In the genomic region with DNA sequence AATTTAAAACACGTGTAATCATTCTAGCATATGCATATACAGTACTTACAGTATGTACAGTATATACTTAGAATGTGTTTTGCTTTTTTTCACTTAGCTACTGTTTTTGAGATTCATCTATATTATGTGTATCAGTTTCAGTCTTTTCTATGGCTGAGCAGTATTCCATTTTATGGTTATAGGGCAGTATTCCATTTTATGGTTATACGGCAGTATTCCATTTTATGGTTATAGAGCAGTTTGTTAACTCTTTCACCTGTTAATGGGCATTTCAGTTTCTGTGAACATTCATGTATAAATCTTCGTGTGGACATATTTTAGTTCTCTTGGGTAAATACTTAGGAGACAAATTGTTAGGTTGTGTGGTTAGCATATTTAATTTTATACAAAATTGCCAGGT, we compare ENCODE assay signal across 27 cellular contexts.
"Had no signal": no experiment of that assay in that cellular context is flagged by ENCODE, and none has a peak within 500 bp of the region (broad histone marks: within the 10 kb centered on the region; RNA-seq: fewer than 3 reads in every experiment).

No MANE protein-coding gene starts in this region.

- H3K4me3 Mint-ChIP-seq: activated CD4-positive, alpha-beta memory T cell treated with anti-CD3 and anti-CD28 coated beads for 36 hours; activated CD4-positive, alpha-beta T cell treated with anti-CD3 and anti-CD28 coated beads for 36 hours; activated CD4-positive, alpha-beta T cell treated with anti-CD3 and anti-CD28 coated beads, Interleukin-2, amount 10 ng/mL, durations not matched to agents 24 days and 14 days; activated CD8-positive, alpha-beta memory T cell treated with anti-CD3 and anti-CD28 coated beads, Interleukin-2, amount 10 ng/mL, durations not matched to agents 7 days and 5 days; activated CD8-positive, alpha-beta T cell treated with anti-CD3 and anti-CD28 coated beads, Interleukin-2, amount 10 ng/mL, durations not matched to agents 7 days and 5 days; activated naive CD4-positive, alpha-beta T cell treated with anti-CD3 and anti-CD28 coated beads for 36 hours; activated naive CD4-positive, alpha-beta T cell treated with anti-CD3 and anti-CD28 coated beads, Interleukin-2, amount 50 U/mL, for 24 hours; activated naive CD8-positive, alpha-beta T cell treated with anti-CD3 and anti-CD28 coated beads for 36 hours; activated naive CD8-positive, alpha-beta T cell treated with anti-CD3 and anti-CD28 coated beads, Interleukin-2, amount 50 U/mL, for 24 hours; activated T-helper 17 cell treated with anti-CD3 and anti-CD28 coated beads, Interleukin-2, amount 50 U/mL, for 72 hours had no signal

- H3K27me3 Mint-ChIP-seq: activated CD4-positive, alpha-beta memory T cell treated with anti-CD3 and anti-CD28 coated beads for 36 hours; activated CD4-positive, alpha-beta T cell treated with anti-CD3 and anti-CD28 coated beads for 36 hours; activated CD4-positive, alpha-beta T cell treated with anti-CD3 and anti-CD28 coated beads, Interleukin-2, amount 10 ng/mL, durations not matched to agents 24 days and 14 days; activated CD8-positive, alpha-beta memory T cell treated with anti-CD3 and anti-CD28 coated beads, Interleukin-2, amount 10 ng/mL, durations not matched to agents 7 days and 5 days; activated naive CD4-positive, alpha-beta T cell treated with anti-CD3 and anti-CD28 coated beads, Interleukin-2, amount 50 U/mL, for 24 hours; activated naive CD8-positive, alpha-beta T cell treated with anti-CD3 and anti-CD28 coated beads for 36 hours; activated naive CD8-positive, alpha-beta T cell treated with anti-CD3 and anti-CD28 coated beads, Interleukin-2, amount 50 U/mL, for 24 hours; activated T-helper 17 cell treated with anti-CD3 and anti-CD28 coated beads, Interleukin-2, amount 50 U/mL, for 72 hours had no signal

- ATAC-seq: activated CD4-positive, alpha-beta T cell treated with anti-CD3 and anti-CD28 coated beads for 36 hours; activated CD8-positive, alpha-beta memory T cell treated with anti-CD3 and anti-CD28 coated beads, Interleukin-2, amount 10 ng/mL, durations not matched to agents 7 days and 5 days; activated CD8-positive, alpha-beta T cell treated with anti-CD3 and anti-CD28 coated beads, Interleukin-2, amount 10 ng/mL, durations not matched to agents 7 days and 5 days; activated naive CD8-positive, alpha-beta T cell treated with anti-CD3 and anti-CD28 coated beads, Interleukin-2, amount 50 U/mL, for 24 hours; activated T-helper 17 cell treated with anti-CD3 and anti-CD28 coated beads, Interleukin-2, amount 50 U/mL, for 72 hours; body of pancreas; esophagus mucosa had no signal

- H3K27ac Mint-ChIP-seq: activated CD4-positive, alpha-beta memory T cell treated with anti-CD3 and anti-CD28 coated beads for 36 hours; activated CD4-positive, alpha-beta T cell treated with anti-CD3 and anti-CD28 coated beads for 36 hours; activated CD4-positive, alpha-beta T cell treated with anti-CD3 and anti-CD28 coated beads, Interleukin-2, amount 10 ng/mL, durations not matched to agents 24 days and 14 days; activated CD8-positive, alpha-beta memory T cell treated with anti-CD3 and anti-CD28 coated beads, Interleukin-2, amount 10 ng/mL, durations not matched to agents 7 days and 5 days; activated CD8-positive, alpha-beta T cell treated with anti-CD3 and anti-CD28 coated beads, Interleukin-2, amount 10 ng/mL, durations not matched to agents 7 days and 5 days; activated naive CD4-positive, alpha-beta T cell treated with anti-CD3 and anti-CD28 coated beads for 36 hours; activated naive CD4-positive, alpha-beta T cell treated with anti-CD3 and anti-CD28 coated beads, Interleukin-2, amount 50 U/mL, for 24 hours; activated naive CD8-positive, alpha-beta T cell treated with anti-CD3 and anti-CD28 coated beads for 36 hours; activated naive CD8-positive, alpha-beta T cell treated with anti-CD3 and anti-CD28 coated beads, Interleukin-2, amount 50 U/mL, for 24 hours; activated T-helper 17 cell treated with anti-CD3 and anti-CD28 coated beads, Interleukin-2, amount 50 U/mL, for 72 hours had no signal

- H3K4me1 Mint-ChIP-seq: activated naive CD4-positive, alpha-beta T cell treated with anti-CD3 and anti-CD28 coated beads, Interleukin-2, amount 50 U/mL, for 24 hours; activated T-helper 17 cell treated with anti-CD3 and anti-CD28 coated beads, Interleukin-2, amount 50 U/mL, for 72 hours had no signal

- H3K9me3 Mint-ChIP-seq: activated CD4-positive, alpha-beta memory T cell treated with anti-CD3 and anti-CD28 coated beads for 36 hours; activated CD4-positive, alpha-beta T cell treated with anti-CD3 and anti-CD28 coated beads, Interleukin-2, amount 10 ng/mL, durations not matched to agents 24 days and 14 days; activated naive CD4-positive, alpha-beta T cell treated with anti-CD3 and anti-CD28 coated beads for 36 hours; activated naive CD4-positive, alpha-beta T cell treated with anti-CD3 and anti-CD28 coated beads, Interleukin-2, amount 50 U/mL, for 24 hours; activated naive CD8-positive, alpha-beta T cell treated with anti-CD3 and anti-CD28 coated beads for 36 hours; activated T-helper 17 cell treated with anti-CD3 and anti-CD28 coated beads, Interleukin-2, amount 50 U/mL, for 72 hours had no signal

- DNase-seq: activated CD4-positive, alpha-beta memory T cell treated with anti-CD3 and anti-CD28 coated beads for 36 hours; activated CD4-positive, alpha-beta T cell treated with anti-CD3 and anti-CD28 coated beads for 36 hours; activated CD4-positive, alpha-beta T cell treated with anti-CD3 and anti-CD28 coated beads, Interleukin-2, amount 10 ng/mL, durations not matched to agents 24 days and 14 days; activated CD4-positive, CD25-positive, alpha-beta regulatory T cell; activated CD4-positive, CD25-positive, alpha-beta regulatory T cell treated with anti-CD3 and anti-CD28 coated beads, Interleukin-2, amount 50 U/mL, for 72 hours; activated CD8-positive, alpha-beta memory T cell treated with anti-CD3 and anti-CD28 coated beads, Interleukin-2, amount 10 ng/mL, durations not matched to agents 7 days and 5 days; activated CD8-positive, alpha-beta memory T cell treated with anti-CD3 and anti-CD28 coated beads, Interleukin-2, amount 50 U/mL, for 4 hours; activated CD8-positive, alpha-beta T cell treated with anti-CD3 and anti-CD28 coated beads, Interleukin-2, amount 10 ng/mL, durations not matched to agents 7 days and 5 days; activated effector memory CD4-positive, alpha-beta T cell treated with Interleukin-2 at 50 U/mL for 16 hours; activated naive CD4-positive, alpha-beta T cell treated with anti-CD3 and anti-CD28 coated beads for 36 hours; activated naive CD8-positive, alpha-beta T cell treated with anti-CD3 and anti-CD28 coated beads for 36 hours; activated naive CD8-positive, alpha-beta T cell treated with anti-CD3 and anti-CD28 coated beads, Interleukin-2, amount 50 U/mL, for 24 hours; activated T-cell treated with anti-CD3 and anti-CD28 coated beads, Interleukin-2, amount 50 U/mL, for 1 hour; adrenal gland; amygdala; aorta; body of pancreas; caudate nucleus; cerebellar nuclear complex; colonic mucosa; effector CD8-positive, alpha-beta T cell; foreskin fibroblast; head of caudate nucleus; T-helper 2 cell had no signal
